Comparison of ENCODE assay signal across 8 cellular contexts in the genomic region with DNA sequence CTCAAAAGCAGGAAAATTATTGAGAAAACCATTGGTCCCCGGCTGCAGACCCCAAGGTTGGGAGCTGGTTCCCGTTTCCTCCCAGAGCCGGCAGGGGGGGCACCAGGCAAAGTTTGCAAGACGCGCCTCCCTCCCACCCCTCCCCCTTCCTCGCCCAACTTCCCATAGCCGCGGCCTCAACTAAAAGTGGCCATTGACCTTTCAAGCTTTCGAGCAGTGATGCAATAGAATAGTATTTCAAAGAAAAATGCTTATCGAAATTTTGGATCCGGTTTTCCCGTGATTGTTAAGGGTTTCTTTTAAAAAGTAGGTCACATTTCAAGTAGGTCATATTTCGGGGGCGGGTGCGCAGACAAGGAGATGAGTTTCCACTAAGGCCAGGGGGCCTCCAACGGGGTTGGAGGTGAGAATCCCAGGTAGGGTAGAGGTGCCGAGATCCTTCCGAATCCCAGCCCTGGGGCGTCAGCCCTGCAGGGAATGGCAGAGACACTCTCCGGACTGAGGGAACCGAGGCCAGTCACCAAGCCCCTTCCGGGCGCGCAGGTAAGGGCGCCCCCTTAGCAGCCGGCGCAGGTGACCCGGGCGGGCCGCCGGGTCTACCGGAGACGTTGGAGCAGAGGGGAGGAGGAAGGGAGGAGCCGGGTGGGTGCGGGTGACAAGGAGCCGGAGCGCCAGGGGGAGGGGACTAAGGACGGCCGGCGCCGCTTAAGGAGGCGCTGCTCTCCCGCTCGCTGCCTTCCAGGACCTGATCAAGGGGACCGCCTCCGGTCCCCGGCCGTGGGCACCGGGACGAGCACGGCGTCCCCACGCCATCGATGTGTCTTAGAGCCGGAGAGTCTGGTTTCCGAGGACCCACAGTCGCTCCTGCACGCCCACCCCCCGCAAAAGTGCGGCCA. TPM values are rescaled to one million over a fixed set of nuclear protein-coding genes. Genes with fewer than 3 reads are reported as not detected.
DNase-seq lines count a peak whose midpoint lies in the region; ATAC-seq, FAIRE-seq and TF ChIP-seq lines count a peak whose summit lies in the region.

No MANE protein-coding gene starts in this region.

- in situ Hi-C loops in Panc1 (cut with HindIII; ENCODE audit: low pct_unique_long_range_greater_than_20kb, low sequenced_read_pairs), result no loop called here

- intact Hi-C loops in CD8-positive, alpha-beta T cell (cut with DNase I, micrococcal nuclease), result loop anchor here (1.0 to 10.0 kb wide), 22 partner anchors 21 to 1435 kb away; a partner anchor contains a TSS
- intact Hi-C loops in Panc1 (cut with micrococcal nuclease; ENCODE audit: unreplicated experiment) (loop anchor here (5.0 kb wide), 1 partner anchor 172 kb away; no protein-coding TSS in a partner anchor), stomach (cut with DNase I; ENCODE audit: low total_unique reads) (loop anchor here (5.0 kb wide), 3 partner anchors 68 to 532 kb away; no protein-coding TSS in a partner anchor)

- TF ChIP-seq CTCF in CD8-positive, alpha-beta T cell (IDR thresholded peaks at IDR 0.05), result peak; percentile 64
- peak; percentile 93 for TF ChIP-seq CTCF in Panc1 (IDR thresholded peaks at IDR 0.05)
- TF ChIP-seq CTCF in fibroblast of villous mesenchyme (IDR thresholded peaks at IDR 0.05; ENCODE audit: insufficient read depth, low read depth, low read length), result peak; percentile 86
- TF ChIP-seq CTCF in neural crest cell (conservative IDR thresholded peaks at IDR 0.05), result peak; percentile 87
- peak in 4 of 7 experiments; percentile 58 to 87 (median 63) for TF ChIP-seq CTCF in stomach (IDR thresholded peaks at IDR 0.05)

- H3K27me3 Mint-ChIP-seq in CD8-positive, alpha-beta T cell (ENCODE audit: low read depth), result peaks cover 2% of the 10 kb centered on the region
- H3K27me3 Mint-ChIP-seq in neural crest cell (ENCODE audit: low read depth), result peaks cover 26% of the 10 kb centered on the region

- 0 to 1% (median 0%) methylated on average over 37 to 60 of the region's 60 CpGs for WGBS in stomach, 5 donors

- no peak for FAIRE-seq in HTR-8/SVneo (lab: Jason Lieb, UNC)

- H3K27me3 ChIP-seq in CD8-positive, alpha-beta T cell (ENCODE audit: insufficient read depth, low read length), result no peaks in the 10 kb centered on the region
- H3K27me3 ChIP-seq in Panc1 (ENCODE audit: control insufficient read depth, insufficient read depth, low read length), result no peaks in the 10 kb centered on the region
- peaks cover 0 to 24% (median 0%) of the 10 kb centered on the region in 3 donors for H3K27me3 ChIP-seq in stomach

- H3K36me3 ChIP-seq in CD8-positive, alpha-beta T cell (ENCODE audit: insufficient read depth, low read length), result no peaks in the 10 kb centered on the region
- no peaks in the 10 kb centered on the region for H3K36me3 ChIP-seq in Panc1 (ENCODE audit: control insufficient read depth, insufficient read depth, low read length)
- H3K36me3 ChIP-seq in stomach, result peaks cover 0 to 26% (median 19%) of the 10 kb centered on the region in 4 donors

- peaks cover 17% of the 10 kb centered on the region for H3K36me3 Mint-ChIP-seq in CD8-positive, alpha-beta T cell
- peaks cover 8% of the 10 kb centered on the region for H3K36me3 Mint-ChIP-seq in neural crest cell (ENCODE audit: low read depth)

- H3K4me1 Mint-ChIP-seq in CD8-positive, alpha-beta T cell (ENCODE audit: low read depth), result peaks cover 28% of the 10 kb centered on the region
- H3K4me1 Mint-ChIP-seq in neural crest cell, result peaks cover 35% of the 10 kb centered on the region

- no peak for TF ChIP-seq POLR2A in stomach (IDR thresholded peaks at IDR 0.05)

- BruUV-seq in Panc1 (replicated peaks; lab: Mats Ljungman, UMichigan), result no TSS peak

- peak overlapping the region; percentile 93 for H3K4me3 Mint-ChIP-seq in CD8-positive, alpha-beta T cell
- H3K4me3 Mint-ChIP-seq in neural crest cell, result peak overlapping the region; percentile 94

- peak; percentile 39 to 83 (median 73) for DNase-seq in CD8-positive, alpha-beta T cell
- peak; percentile 86 for DNase-seq in HTR-8/SVneo (ENCODE audit: insufficient read length, low spot score)
- no peak for DNase-seq in Panc1 (ENCODE audit: low read depth, low spot score)
- DNase-seq in activated gamma-delta T cell (lab: John Stamatoyannopoulos, UW), result peak; percentile 33
- DNase-seq in fibroblast of villous mesenchyme (ENCODE audit: low read depth), result peak; percentile 94
- DNase-seq in neural crest cell (ENCODE audit: low read depth, low spot score), result peak; percentile 86
- peak; percentile 85 for DNase-seq in stomach

- CTCF ChIA-PET in CD8-positive, alpha-beta T cell (lab: Charles Lee), result interaction anchor here (0.8 to 10.0 kb wide), 21 partner anchors 9 to 575 kb away, joined by 3 to 229 read pairs (median 3); a partner anchor contains a TSS
- CTCF ChIA-PET in Panc1 (lab: Charles Lee), result interaction anchor here (0.6 to 1.2 kb wide), 5 partner anchors 68 to 582 kb away, joined by 3 to 13 read pairs (median 6); no protein-coding TSS in a partner anchor

- H3K27ac ChIP-seq in CD8-positive, alpha-beta T cell (ENCODE audit: low read depth, low read length), result peak overlapping the region; percentile 72
- H3K27ac ChIP-seq in Panc1 (ENCODE audit: low read length) (peak overlapping the region; percentile 78), stomach (peak overlapping the region; percentile 89 to 98 (median 97))

- peak overlapping the region; percentile 94 for H3K4me3 ChIP-seq in CD8-positive, alpha-beta T cell (ENCODE audit: low read depth, low read length)
- peak overlapping the region; percentile 71 to 96 for H3K4me3 ChIP-seq in Panc1 (ENCODE audit: low read depth in 2 of 2, low read length in 2 of 2)
- peak overlapping the region; percentile 71 for H3K4me3 ChIP-seq in fibroblast of villous mesenchyme (ENCODE audit: low read depth, low read length)
- peak overlapping the region; percentile 62 to 84 (median 72) for H3K4me3 ChIP-seq in stomach

- ATAC-seq in CD8-positive, alpha-beta T cell, result peak; percentile 47
- ATAC-seq in GM19397 (IDR thresholded peaks at IDR 0.05; ENCODE audit: unreplicated experiment), result peak; percentile 34
- peak; percentile 75 for ATAC-seq in Panc1

- peaks cover 17% of the 10 kb centered on the region for H3K4me1 ChIP-seq in CD8-positive, alpha-beta T cell (ENCODE audit: insufficient read depth, low read length)
- H3K4me1 ChIP-seq in Panc1 (ENCODE audit: control insufficient read depth, insufficient read depth, low read length) (peaks cover 16% of the 10 kb centered on the region), stomach (peaks cover 5 to 33% (median 30%) of the 10 kb centered on the region in 4 donors)

- TF ChIP-seq EP300 in stomach (IDR thresholded peaks at IDR 0.05), result no peak

- POLR2A ChIA-PET in CD8-positive, alpha-beta T cell (lab: Charles Lee), result interaction anchor here (0.8 to 2.7 kb wide), 2 partner anchors 107 to 532 kb away, joined by 4 to 14 read pairs; a partner anchor contains a TSS
- POLR2A ChIA-PET in Panc1 (lab: Charles Lee), result interaction anchor here (0.6 to 0.8 kb wide), 2 partner anchors 171 to 476 kb away, joined by 3 to 5 read pairs; no protein-coding TSS in a partner anchor

- H3K9me3 ChIP-seq in CD8-positive, alpha-beta T cell (ENCODE audit: low read length), result no peaks in the 10 kb centered on the region
- H3K9me3 ChIP-seq in Panc1 (ENCODE audit: control insufficient read depth, insufficient read depth, low read depth, low read length) (no peaks in the 10 kb centered on the region), stomach (no peaks in the 10 kb centered on the region)

- H3K9me3 Mint-ChIP-seq in CD8-positive, alpha-beta T cell, result no peaks in the 10 kb centered on the region
- H3K9me3 Mint-ChIP-seq in neural crest cell, result no peaks in the 10 kb centered on the region

- peak overlapping the region; percentile 90 for H3K27ac Mint-ChIP-seq in CD8-positive, alpha-beta T cell
- H3K27ac Mint-ChIP-seq in neural crest cell (ENCODE audit: unreplicated experiment), result peak overlapping the region; percentile 94

RNA-seq across cellular contexts. Expression of a gene that starts 2.6 kb away (rescaled TPM):
- total RNA-seq in CD8-positive, alpha-beta T cell, result 1 to 10 TPM; 5.1 to 5.3 TPM
- total RNA-seq in Panc1 (2021; ENCODE audit: unreplicated experiment), result 33.8 TPM
- 16.7 TPM for polyA plus RNA-seq in Panc1 (2012; ENCODE audit: insufficient read length)
- total RNA-seq in fibroblast of villous mesenchyme, result 37.6 and 45.1 TPM in 2 replicates
- 53.5 and 56.4 TPM in 2 replicates for total RNA-seq in neural crest cell
- total RNA-seq in stomach, result 100 to 1,000 TPM in 1 of 5 donors, 10 to 100 TPM in 4; 42.0 to 111 (median 71.3) TPM
- polyA plus RNA-seq in stomach, result 10 to 100 TPM; 13.5 to 55.8 (median 25.5) TPM
